Comparison of ENCODE assay signal across 20 cellular contexts in genomic region chr9:89793124-89793495, GRCh38.
DNase-seq lines count a peak whose midpoint lies in the region; ATAC-seq, FAIRE-seq and TF ChIP-seq lines count a peak whose summit lies in the region.
"Had no signal": no experiment of that assay in that cellular context is flagged by ENCODE, and none has a peak within 500 bp of the region (broad histone marks: within the 10 kb centered on the region; RNA-seq: fewer than 3 reads in every experiment).

No MANE protein-coding gene starts in this region.

- H3K27ac Mint-ChIP-seq in natural killer cell treated with Interleukin-12 subunit alpha and Interleukin-12 subunit beta and Interleukin-15 and Interleukin-18, amount 100 ng/mL, for 72 hours, result peak overlapping the region in 1 of 2 donors; percentile 47
- H3K27ac Mint-ChIP-seq: B cell; CD4-positive, CD25-positive, alpha-beta regulatory T cell; CD8-positive, alpha-beta memory T cell; H9 had no signal

- no peak for FAIRE-seq in urothelium cell line (lab: Jason Lieb, UNC)
- FAIRE-seq: GM12878, GM19239, H1 had no signal

- no peaks in the 10 kb centered on the region for H3K36me3 Mint-ChIP-seq in natural killer cell treated with Interleukin-12 subunit alpha and Interleukin-12 subunit beta and Interleukin-15 and Interleukin-18, amount 100 ng/mL, for 72 hours
- H3K36me3 Mint-ChIP-seq: CD4-positive, CD25-positive, alpha-beta regulatory T cell; CD8-positive, alpha-beta memory T cell had no signal

- TF ChIP-seq RAD21 in IMR-90 (IDR thresholded peaks at IDR 0.05; ENCODE audit: low read length), result no peak

- H3K9me3 ChIP-seq in IMR-90 (ENCODE audit: control insufficient read depth, insufficient read depth, low read length), result no peaks in the 10 kb centered on the region
- H3K9me3 ChIP-seq in Peyer's patch, result no peaks in the 10 kb centered on the region
- H3K9me3 ChIP-seq in lower lobe of right lung, result no peaks in the 10 kb centered on the region
- H3K9me3 ChIP-seq: BLaER1 treated with 17β-estradiol and CSF1 and Interleukin-3, amounts not matched to agents 10 nM and 100 nM had no signal

- CTCF ChIA-PET in IMR-90 (lab: Yijun Ruan, JAX), result no interaction called here

- in situ Hi-C loops in IMR-90 (cut with MboI; ENCODE audit: low sequenced_read_pairs), result no loop called here

- H3K56ac ChIP-seq in IMR-90 (ENCODE audit: extremely low read depth, insufficient read depth, low read length), result no peak overlapping the region

- DNase-seq in IMR-90 (no peak), Peyer's patch (peak in 2 of 3 donors; percentile 9 to 24), lower lobe of right lung (peak; percentile 9), posterior vena cava (ENCODE audit: low spot score) (peak; percentile 54), urothelium cell line (ENCODE audit: low spot score) (no peak)
- DNase-seq in natural killer cell treated with Interleukin-12 subunit alpha and Interleukin-12 subunit beta and Interleukin-15 and Interleukin-18, amount 100 ng/mL, for 72 hours (ENCODE audit: low spot score), result no peak
- DNase-seq in stimulated activated CD4-positive, alpha-beta T cell treated with anti-CD3 and anti-CD28 coated beads, Interleukin-1b, Interleukin-23, amount 100 ng/mL, for 48 hours, result no peak
- DNase-seq: CD4-positive, CD25-positive, alpha-beta regulatory T cell; CD8-positive, alpha-beta memory T cell; COR-L47; DMS 273 treated with DMSO at 0.1 percent for 48 hours; DMS53; DND-41; EL; H9 had no signal

- no peak overlapping the region for H2BK5ac ChIP-seq in IMR-90 (ENCODE audit: low read depth, low read length, poor library complexity, severe bottlenecking)

- peaks cover 2 to 17% of the 10 kb centered on the region in 2 donors for H3K27me3 Mint-ChIP-seq in natural killer cell treated with Interleukin-12 subunit alpha and Interleukin-12 subunit beta and Interleukin-15 and Interleukin-18, amount 100 ng/mL, for 72 hours
- H3K27me3 Mint-ChIP-seq: B cell had no signal

- no peak overlapping the region for H4K5ac ChIP-seq in IMR-90 (ENCODE audit: low read depth, low read length)

- TF ChIP-seq POLR2A in IMR-90 (IDR thresholded peaks at IDR 0.05; ENCODE audit: low read depth, low read length), result no peak
- no peak for TF ChIP-seq POLR2A in Peyer's patch (IDR thresholded peaks at IDR 0.05)

- H3K4me3 ChIP-seq in IMR-90 (ENCODE audit: insufficient read depth, low read depth, low read length), result no peak overlapping the region
- no peak overlapping the region for H3K4me3 ChIP-seq in Peyer's patch
- H3K4me3 ChIP-seq in lower lobe of right lung, result no peak overlapping the region
- H3K4me3 ChIP-seq: BLaER1 treated with 17β-estradiol and CSF1 and Interleukin-3, amounts not matched to agents 10 nM and 100 nM; GM12878 had no signal

- H3K79me1 ChIP-seq in IMR-90 (ENCODE audit: low read depth in 1 of 2, low read length in 2 of 2), result no peaks in the 10 kb centered on the region

- ATAC-seq in IMR-90 (ENCODE audit: low read depth) (no peak), lower lobe of right lung (no peak)
- ATAC-seq in natural killer cell treated with Interleukin-12 subunit alpha and Interleukin-12 subunit beta and Interleukin-15 and Interleukin-18, amount 100 ng/mL, for 72 hours, result no peak

- H3K9me1 ChIP-seq in IMR-90 (ENCODE audit: insufficient read depth, low read length), result no peaks in the 10 kb centered on the region

- H3K23ac ChIP-seq in IMR-90 (ENCODE audit: low read depth, low read length), result no peak overlapping the region

- H3K4me1 Mint-ChIP-seq in natural killer cell treated with Interleukin-12 subunit alpha and Interleukin-12 subunit beta and Interleukin-15 and Interleukin-18, amount 100 ng/mL, for 72 hours (ENCODE audit: low read depth in 2 of 2), result no peaks in the 10 kb centered on the region
- H3K4me1 Mint-ChIP-seq: B cell; CD8-positive, alpha-beta memory T cell; H9 had no signal

- H3K4me2 ChIP-seq in IMR-90 (ENCODE audit: low read depth, low read length), result no peak overlapping the region

- H2AK5ac ChIP-seq in IMR-90 (ENCODE audit: low read depth, low read length), result no peak overlapping the region

- H3K9me3 Mint-ChIP-seq in natural killer cell treated with Interleukin-12 subunit alpha and Interleukin-12 subunit beta and Interleukin-15 and Interleukin-18, amount 100 ng/mL, for 72 hours, result no peaks in the 10 kb centered on the region
- H3K9me3 Mint-ChIP-seq: CD8-positive, alpha-beta memory T cell; H9 had no signal

- H4K20me1 ChIP-seq in IMR-90 (ENCODE audit: insufficient read depth, low read length), result no peaks in the 10 kb centered on the region
- H4K20me1 ChIP-seq: BLaER1 treated with 17β-estradiol and CSF1 and Interleukin-3, amounts not matched to agents 10 nM and 100 nM had no signal

- H3K27me3 ChIP-seq in IMR-90 (ENCODE audit: control insufficient read depth, insufficient read depth, low read length) (no peaks in the 10 kb centered on the region; the same call in 1 of the 2 replicates), Peyer's patch (no peaks in the 10 kb centered on the region), lower lobe of right lung (ENCODE audit: low read depth) (no peaks in the 10 kb centered on the region)
- H3K27me3 ChIP-seq: BLaER1 treated with 17β-estradiol and CSF1 and Interleukin-3, amounts not matched to agents 10 nM and 100 nM had no signal

- dilution Hi-C loops in IMR-90 (cut with HindIII; ENCODE audit: low sequenced_read_pairs, unreplicated experiment), result no loop called here

- H3K18ac ChIP-seq in IMR-90 (ENCODE audit: low read depth, low read length), result no peak overlapping the region

- no peak overlapping the region for H3K4me3 Mint-ChIP-seq in natural killer cell treated with Interleukin-12 subunit alpha and Interleukin-12 subunit beta and Interleukin-15 and Interleukin-18, amount 100 ng/mL, for 72 hours
- H3K4me3 Mint-ChIP-seq: B cell; CD4-positive, CD25-positive, alpha-beta regulatory T cell; CD8-positive, alpha-beta memory T cell; H9 had no signal

- no peak overlapping the region for H3K27ac ChIP-seq in IMR-90 (ENCODE audit: insufficient read depth, low read length)
- no peak overlapping the region for H3K27ac ChIP-seq in Peyer's patch
- no peak overlapping the region for H3K27ac ChIP-seq in lower lobe of right lung
- H3K27ac ChIP-seq: BLaER1 treated with 17β-estradiol and CSF1 and Interleukin-3, amounts not matched to agents 10 nM and 100 nM had no signal

- no CpG with 5 or more reads among the region's 5 CpGs for WGBS in IMR-90 (ENCODE audit: extremely low coverage in 2 of 2, insufficient read length in 1 of 2), 2 experiments

- H2BK120ac ChIP-seq in IMR-90 (ENCODE audit: low read depth, low read length), result no peak overlapping the region

- no peak overlapping the region for H3K4ac ChIP-seq in IMR-90 (ENCODE audit: low read depth, low read length)

- POLR2A ChIA-PET in IMR-90 (lab: Charles Lee; ENCODE audit: unreplicated experiment), result no interaction called here

- H4K91ac ChIP-seq in IMR-90 (ENCODE audit: insufficient read depth, low read depth, low read length), result no peak overlapping the region

- H3K4me1 ChIP-seq in IMR-90 (ENCODE audit: control insufficient read depth, insufficient read depth, low read length) (no peaks in the 10 kb centered on the region), Peyer's patch (no peaks in the 10 kb centered on the region), lower lobe of right lung (no peaks in the 10 kb centered on the region)

- TF ChIP-seq CTCF in IMR-90 (conservative IDR thresholded peaks at IDR 0.05; ENCODE audit: low read depth, low read length) (no peak), Peyer's patch (IDR thresholded peaks at IDR 0.05) (no peak), lower lobe of right lung (IDR thresholded peaks at IDR 0.05) (no peak)

- no peak overlapping the region for H2AFZ ChIP-seq in IMR-90 (replicated peaks; ENCODE audit: low read length, poor library complexity)

- H3K36me3 ChIP-seq in IMR-90 (ENCODE audit: control insufficient read depth, insufficient read depth, low read length), result no peaks in the 10 kb centered on the region
- no peaks in the 10 kb centered on the region for H3K36me3 ChIP-seq in Peyer's patch
- no peaks in the 10 kb centered on the region for H3K36me3 ChIP-seq in lower lobe of right lung
- H3K36me3 ChIP-seq: BLaER1 treated with 17β-estradiol and CSF1 and Interleukin-3, amounts not matched to agents 10 nM and 100 nM had no signal

- H3K14ac ChIP-seq in IMR-90 (replicated peaks; ENCODE audit: low read depth, low read length), result no peak overlapping the region

- no peak overlapping the region for H4K8ac ChIP-seq in IMR-90 (ENCODE audit: low read depth in 2 of 2, low read length in 2 of 2)

- BruUV-seq in IMR-90 (replicated peaks; lab: Mats Ljungman, UMichigan), result no TSS peak

- H3K9ac ChIP-seq in IMR-90 (ENCODE audit: low read depth, low read length), result no peak overlapping the region
- H3K9ac ChIP-seq: BLaER1 treated with 17β-estradiol and CSF1 and Interleukin-3, amounts not matched to agents 10 nM and 100 nM had no signal

- H2AK9ac ChIP-seq in IMR-90 (replicated peaks; ENCODE audit: low read depth, low read length, poor library complexity), result peak overlapping the region; percentile 25

- no peak overlapping the region for H2BK15ac ChIP-seq in IMR-90 (ENCODE audit: low read depth, low read length)

- H2BK20ac ChIP-seq in IMR-90 (ENCODE audit: low read depth, low read length), result no peak overlapping the region

- intact Hi-C loops in IMR-90 (cut with micrococcal nuclease), result no loop called here
- intact Hi-C loops in lower lobe of right lung (cut with DNase I), result no loop called here
- intact Hi-C loops in posterior vena cava (cut with DNase I), result no loop called here

TF ChIP-seq in IMR-90, 13 proteins besides CTCF, POLR2A, EP300 and RAD21 (continues in another document):
- TF ChIP-seq NFE2L2 (IDR thresholded peaks at IDR 0.05; ENCODE audit: low read depth, low read length) (no peak), MAZ (IDR thresholded peaks at IDR 0.05; ENCODE audit: borderline replicate concordance, low read depth, low read length) (no peak), RCOR1 (IDR thresholded peaks at IDR 0.05; ENCODE audit: insufficient replicate concordance, low read length) (no peak), USF2 (IDR thresholded peaks at IDR 0.05; ENCODE audit: low read depth, low read length) (no peak), BHLHE40 (IDR thresholded peaks at IDR 0.05; ENCODE audit: low read depth, low read length) (no peak), CEBPB (IDR thresholded peaks at IDR 0.05; ENCODE audit: low read depth, low read length) (no peak), MXI1 (IDR thresholded peaks at IDR 0.05; ENCODE audit: borderline replicate concordance, low read depth, low read length) (no peak), CHD1 (IDR thresholded peaks at IDR 0.05; ENCODE audit: low read depth, low read length) (no peak), SMC3 (IDR thresholded peaks at IDR 0.05; ENCODE audit: low read depth, low read length) (no peak)

Comparison
In these comparisons a context has a peak if more than half of its experiments do, and no peak if none do; other contexts are left out.
1. DNase-seq: peak in Peyer's patch (2 of 3), lower lobe of right lung (single experiment) and posterior vena cava (single experiment); none in IMR-90 (single experiment), urothelium cell line (single experiment), natural killer cell treated with Interleukin-12 subunit alpha and Interleukin-12 subunit beta and Interleukin-15 and Interleukin-18, amount 100 ng/mL, for 72 hours (single experiment) and stimulated activated CD4-positive, alpha-beta T cell treated with anti-CD3 and anti-CD28 coated beads, Interleukin-1b, Interleukin-23, amount 100 ng/mL, for 48 hours (single experiment).